Comparison of ENCODE assay signal across 11 cellular contexts in the genomic region with DNA sequence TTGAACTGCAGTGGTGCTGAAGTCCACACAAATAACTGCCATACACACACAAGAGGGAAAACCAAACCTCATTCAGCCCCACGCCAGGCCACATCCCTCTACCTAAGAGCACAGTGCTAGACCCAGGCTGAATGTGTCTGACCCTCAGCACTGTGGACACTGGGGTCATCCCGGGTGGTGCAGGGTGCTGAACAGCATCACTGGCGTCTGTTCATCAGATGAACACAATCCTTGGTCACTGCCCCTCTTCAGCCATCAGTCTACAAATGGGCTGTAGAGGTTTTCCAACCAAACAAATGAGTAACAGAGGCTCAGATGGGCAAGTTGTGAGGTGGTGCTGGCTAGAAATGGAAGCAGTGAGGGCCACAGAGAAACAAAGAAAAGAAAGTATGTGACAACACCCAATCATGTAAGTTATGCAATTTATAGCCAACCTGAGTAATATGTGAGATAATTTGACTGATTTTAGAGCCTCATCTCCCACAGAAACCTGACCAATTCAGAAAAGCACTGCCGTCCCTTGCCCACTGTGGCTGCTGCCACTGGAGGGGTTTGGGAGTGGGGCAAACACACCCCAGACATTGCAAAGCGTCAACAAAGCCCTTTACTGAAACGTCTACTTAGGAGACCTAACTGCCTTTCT. TPM values are rescaled to one million over a fixed set of nuclear protein-coding genes. Genes with fewer than 3 reads are reported as not detected.
A peak's percentile ranks its signal among the peaks of the same experiment; 100 is the strongest.
DNase-seq lines count a peak whose midpoint lies in the region; ATAC-seq and TF ChIP-seq lines count a peak whose summit lies in the region.
"Had no signal": no experiment of that assay in that cellular context is flagged by ENCODE, and none has a peak within 500 bp of the region (broad histone marks: within the 10 kb centered on the region; RNA-seq: fewer than 3 reads in every experiment).

No MANE protein-coding gene starts in this region.

- peaks cover 79% of the 10 kb centered on the region for H4K20me1 ChIP-seq in GM23338 (replicated peaks; ENCODE audit: insufficient read depth)

- no peak overlapping the region for H3K4me2 ChIP-seq in GM23338

- peaks cover 48 to 86% (median 64%) of the 10 kb centered on the region in 4 donors for H3K4me1 Mint-ChIP-seq in CD4-positive, alpha-beta memory T cell
- H3K4me1 Mint-ChIP-seq in GM23338, result peaks cover 33% of the 10 kb centered on the region
- peaks cover 57% of the 10 kb centered on the region for H3K4me1 Mint-ChIP-seq in central memory CD8-positive, alpha-beta T cell

- H3F3A ChIP-seq in GM23338 (replicated peaks; ENCODE audit: low read depth), result 0 out of 2 replicates have a peak, but pooled peaks cover 21% of the 10 kb centered on the region

- no peaks in the 10 kb centered on the region for H3K27me3 ChIP-seq in CD4-positive, alpha-beta memory T cell (ENCODE audit: insufficient read depth, low read length)
- H3K27me3 ChIP-seq in GM23338 (ENCODE audit: insufficient read depth) (no peaks in the 10 kb centered on the region), neutrophil (no peaks in the 10 kb centered on the region), tibial artery (no peaks in the 10 kb centered on the region)

- H3K4me3 ChIP-seq in CD4-positive, alpha-beta memory T cell (ENCODE audit: low read length in 2 of 2), result no peak overlapping the region
- H3K4me3 ChIP-seq in GM23338, result no peak overlapping the region
- H3K4me3 ChIP-seq in neutrophil (ENCODE audit: low read depth in 1 of 2, low read length in 1 of 2), result no peak overlapping the region
- H3K4me3 ChIP-seq in tibial artery, result no peak overlapping the region

- H3K27ac Mint-ChIP-seq in CD4-positive, alpha-beta memory T cell, result peak overlapping the region; percentile 26 to 90 (median 79)
- H3K27ac Mint-ChIP-seq in GM23338, result no peak overlapping the region; the same call in 1 of the 2 replicates
- peak overlapping the region; percentile 89 for H3K27ac Mint-ChIP-seq in central memory CD8-positive, alpha-beta T cell (ENCODE audit: low read depth)
- H3K27ac Mint-ChIP-seq: endodermal cell had no signal

- no peak for TF ChIP-seq CTCF in GM23338 (conservative IDR thresholded peaks at IDR 0.05; ENCODE audit: low read depth in 2 of 2)
- no peak for TF ChIP-seq CTCF in neutrophil (IDR thresholded peaks at IDR 0.05)
- TF ChIP-seq CTCF in tibial artery (IDR thresholded peaks at IDR 0.05), result no peak

- H3K36me3 ChIP-seq in CD4-positive, alpha-beta memory T cell (ENCODE audit: insufficient read depth, low read length), result no peaks in the 10 kb centered on the region
- H3K36me3 ChIP-seq in GM23338 (ENCODE audit: insufficient read depth), result no peaks in the 10 kb centered on the region
- H3K36me3 ChIP-seq in neutrophil, result no peaks in the 10 kb centered on the region
- no peaks in the 10 kb centered on the region for H3K36me3 ChIP-seq in tibial artery

- H3K4me1 ChIP-seq in CD4-positive, alpha-beta memory T cell (ENCODE audit: insufficient read depth, low read length), result peaks cover 94% of the 10 kb centered on the region
- peaks cover 32% of the 10 kb centered on the region for H3K4me1 ChIP-seq in GM23338 (ENCODE audit: insufficient read depth)
- H3K4me1 ChIP-seq in neutrophil (ENCODE audit: control insufficient read depth in 1 of 2, insufficient read depth in 1 of 2, low read depth in 1 of 2, low read length in 1 of 2), result peaks cover 65 to 78% of the 10 kb centered on the region in 2 experiments
- H3K4me1 ChIP-seq in tibial artery, result peaks cover 0 to 73% (median 42%) of the 10 kb centered on the region in 4 donors

- ATAC-seq in GM23338, result no peak
- no peak for ATAC-seq in central memory CD8-positive, alpha-beta T cell (replicated peaks; ENCODE audit: extremely low read depth, poor library complexity, severe bottlenecking)
- no peak for ATAC-seq in GM18502 (IDR thresholded peaks at IDR 0.05; ENCODE audit: poor library complexity, unreplicated experiment)
- ATAC-seq: sciatic nerve had no signal

- H3K9me3 Mint-ChIP-seq in CD4-positive, alpha-beta memory T cell, result peaks cover 0 to 3% (median 0%) of the 10 kb centered on the region in 8 donors
- H3K9me3 Mint-ChIP-seq in GM23338, result no peaks in the 10 kb centered on the region
- H3K9me3 Mint-ChIP-seq in central memory CD8-positive, alpha-beta T cell, result no peaks in the 10 kb centered on the region
- H3K9me3 Mint-ChIP-seq: endodermal cell had no signal

- H2AFZ ChIP-seq in GM23338, result no peak overlapping the region

- intact Hi-C loops in CD4-positive, alpha-beta memory T cell (cut with micrococcal nuclease), result no loop called here
- intact Hi-C loops in tibial artery (cut with DNase I; ENCODE audit: low total_unique reads), result no loop called here

- H3K79me2 ChIP-seq in GM23338 (replicated peaks; ENCODE audit: insufficient read depth), result peaks cover 97% of the 10 kb centered on the region

- POLR2A ChIA-PET in CD4-positive, alpha-beta memory T cell (lab: Charles Lee; ENCODE audit: partially characterized antibody), result no interaction called here

- peak overlapping the region in 5 of 8 donors; percentile 6 to 60 (median 39) for H3K4me3 Mint-ChIP-seq in CD4-positive, alpha-beta memory T cell
- H3K4me3 Mint-ChIP-seq in GM23338, result no peak overlapping the region
- peak overlapping the region; percentile 58 for H3K4me3 Mint-ChIP-seq in central memory CD8-positive, alpha-beta T cell
- H3K4me3 Mint-ChIP-seq: endodermal cell had no signal

- H3K27me3 Mint-ChIP-seq in CD4-positive, alpha-beta memory T cell, result no peaks in the 10 kb centered on the region
- peaks cover 4% of the 10 kb centered on the region for H3K27me3 Mint-ChIP-seq in GM23338 (ENCODE audit: insufficient read depth, low read depth, poor library complexity)
- H3K27me3 Mint-ChIP-seq in central memory CD8-positive, alpha-beta T cell, result no peaks in the 10 kb centered on the region

- CTCF ChIA-PET in CD4-positive, alpha-beta memory T cell (lab: Charles Lee; ENCODE audit: partially characterized antibody), result no interaction called here

- no peaks in the 10 kb centered on the region for H3K9me3 ChIP-seq in CD4-positive, alpha-beta memory T cell (ENCODE audit: control insufficient read depth in 1 of 2, low read length in 2 of 2)
- H3K9me3 ChIP-seq in neutrophil, result no peaks in the 10 kb centered on the region
- H3K9me3 ChIP-seq in tibial artery, result no peaks in the 10 kb centered on the region

- H3K27ac ChIP-seq in CD4-positive, alpha-beta memory T cell (ENCODE audit: low read depth, low read length), result peak overlapping the region; percentile 9
- H3K27ac ChIP-seq in GM23338 (ENCODE audit: low read depth) (peak overlapping the region; percentile 91; the same call in 1 of the 2 replicates), neutrophil (peak overlapping the region; percentile 68), tibial artery (no peak overlapping the region)

- no peak for DNase-seq in CD4-positive, alpha-beta memory T cell
- DNase-seq in GM23338 (ENCODE audit: low spot score) (no peak), tibial artery (no peak), occipital lobe (lab: John Stamatoyannopoulos, UW) (no peak)
- no peak for DNase-seq in central memory CD8-positive, alpha-beta T cell (ENCODE audit: low spot score in 2 of 2)
- DNase-seq: endodermal cell, midbrain, NCI-H446 had no signal

- H3K36me3 Mint-ChIP-seq in CD4-positive, alpha-beta memory T cell, result peaks cover 0 to 3% of the 10 kb centered on the region in 2 donors
- H3K36me3 Mint-ChIP-seq in GM23338 (ENCODE audit: low read depth), result peaks cover 11% of the 10 kb centered on the region; the same call in 2 of the 3 replicates
- peaks cover 11% of the 10 kb centered on the region for H3K36me3 Mint-ChIP-seq in central memory CD8-positive, alpha-beta T cell (ENCODE audit: insufficient read depth)

- H3K9me2 ChIP-seq in GM23338 (ENCODE audit: insufficient read depth), result no peaks in the 10 kb centered on the region

TF ChIP-seq in GM23338, 12 proteins besides CTCF, POLR2A, EP300 and RAD21 (continues in another document):
- TF ChIP-seq, protein P1, sequence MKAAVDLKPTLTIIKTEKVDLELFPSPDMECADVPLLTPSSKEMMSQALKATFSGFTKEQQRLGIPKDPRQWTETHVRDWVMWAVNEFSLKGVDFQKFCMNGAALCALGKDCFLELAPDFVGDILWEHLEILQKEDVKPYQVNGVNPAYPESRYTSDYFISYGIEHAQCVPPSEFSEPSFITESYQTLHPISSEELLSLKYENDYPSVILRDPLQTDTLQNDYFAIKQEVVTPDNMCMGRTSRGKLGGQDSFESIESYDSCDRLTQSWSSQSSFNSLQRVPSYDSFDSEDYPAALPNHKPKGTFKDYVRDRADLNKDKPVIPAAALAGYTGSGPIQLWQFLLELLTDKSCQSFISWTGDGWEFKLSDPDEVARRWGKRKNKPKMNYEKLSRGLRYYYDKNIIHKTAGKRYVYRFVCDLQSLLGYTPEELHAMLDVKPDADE (IDR thresholded peaks at IDR 0.05), result no peak
- no peak for TF ChIP-seq JUNB (IDR thresholded peaks at IDR 0.05; ENCODE audit: unreplicated experiment)

RNA-seq across cellular contexts. Expression of gene GNB1, which starts 27.9 kb away (rescaled TPM):
- total RNA-seq in CD4-positive, alpha-beta memory T cell, result 100 to 1,000 TPM; 257 to 276 TPM
- 100 to 1,000 TPM in 1 of 2 donors, 10 to 100 TPM in 1; 70.9 to 137 TPM for polyA plus RNA-seq in CD4-positive, alpha-beta memory T cell
- total RNA-seq in GM23338 (2014; rRNA removed; shearing (Covaris generic)), result 138 and 147 TPM in 2 replicates
- polyA plus RNA-seq in GM23338 (2016; fragmentation: Nextera tagmentation; extraction: Ambion mirVana), result 65.4 and 78.6 TPM in 2 replicates
- 144 TPM for total RNA-seq in occipital lobe

RNA-seq across cellular contexts. Expression of gene CALML6, which starts 52.0 kb away (rescaled TPM):
- total RNA-seq in CD4-positive, alpha-beta memory T cell, result under 1 TPM; 0.44 to 0.78 TPM
- not detected for polyA plus RNA-seq in CD4-positive, alpha-beta memory T cell
- 0.82 and 0.87 TPM in 2 replicates for total RNA-seq in GM23338 (2014; rRNA removed; shearing (Covaris generic))
- 0.42 TPM in 1 of 2 replicates, not detected in the other for polyA plus RNA-seq in GM23338 (2016; fragmentation: Nextera tagmentation; extraction: Ambion mirVana)
- not detected for total RNA-seq in occipital lobe

RNA-seq across cellular contexts. Expression of gene TMEM52, which starts 56.1 kb away (rescaled TPM):
- under 1 TPM in 1 of 2 experiments, not detected in 1; 0.55 TPM for total RNA-seq in CD4-positive, alpha-beta memory T cell
- polyA plus RNA-seq in CD4-positive, alpha-beta memory T cell, result not detected
- total RNA-seq in GM23338 (2014; rRNA removed; shearing (Covaris generic)), result 13.4 and 19.5 TPM in 2 replicates
- polyA plus RNA-seq in GM23338 (2016; fragmentation: Nextera tagmentation; extraction: Ambion mirVana), result 22.0 and 25.0 TPM in 2 replicates
- total RNA-seq in occipital lobe, result 1.1 TPM

Comparison
In these comparisons a context has a peak if more than half of its experiments do, and no peak if none do; other contexts are left out.
1. H3K27ac ChIP-seq: peak in CD4-positive, alpha-beta memory T cell (single experiment), GM23338 (single experiment) and neutrophil (single experiment); none in tibial artery (0 of 2).